In genomic region chr16:70267922-70268321, GRCh38 we compare ENCODE assay signal across 1 cellular context.
TF ChIP-seq lines count a peak whose summit lies in the region.

No MANE protein-coding gene starts in this region.

TF ChIP-seq in HepG2, 621 proteins besides CTCF, POLR2A, EP300 and RAD21:
- TF ChIP-seq, protein P1, sequence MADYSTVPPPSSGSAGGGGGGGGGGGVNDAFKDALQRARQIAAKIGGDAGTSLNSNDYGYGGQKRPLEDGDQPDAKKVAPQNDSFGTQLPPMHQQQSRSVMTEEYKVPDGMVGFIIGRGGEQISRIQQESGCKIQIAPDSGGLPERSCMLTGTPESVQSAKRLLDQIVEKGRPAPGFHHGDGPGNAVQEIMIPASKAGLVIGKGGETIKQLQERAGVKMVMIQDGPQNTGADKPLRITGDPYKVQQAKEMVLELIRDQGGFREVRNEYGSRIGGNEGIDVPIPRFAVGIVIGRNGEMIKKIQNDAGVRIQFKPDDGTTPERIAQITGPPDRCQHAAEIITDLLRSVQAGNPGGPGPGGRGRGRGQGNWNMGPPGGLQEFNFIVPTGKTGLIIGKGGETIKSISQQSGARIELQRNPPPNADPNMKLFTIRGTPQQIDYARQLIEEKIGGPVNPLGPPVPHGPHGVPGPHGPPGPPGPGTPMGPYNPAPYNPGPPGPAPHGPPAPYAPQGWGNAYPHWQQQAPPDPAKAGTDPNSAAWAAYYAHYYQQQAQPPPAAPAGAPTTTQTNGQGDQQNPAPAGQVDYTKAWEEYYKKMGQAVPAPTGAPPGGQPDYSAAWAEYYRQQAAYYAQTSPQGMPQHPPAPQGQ (CRISPR knock-in tag; IDR thresholded peaks at IDR 0.05; ENCODE audit: borderline replicate concordance), result peak; percentile 56; the same call in 1 of the 2 replicates
